In genomic region chr17:13735444-13735843, GRCh38 we compare ENCODE assay signal across 23 cellular contexts.
DNase-seq lines count a peak whose midpoint lies in the region; ATAC-seq, FAIRE-seq and TF ChIP-seq lines count a peak whose summit lies in the region.
"Had no signal": no experiment of that assay in that cellular context is flagged by ENCODE, and none has a peak within 500 bp of the region (broad histone marks: within the 10 kb centered on the region; RNA-seq: fewer than 3 reads in every experiment).

No MANE protein-coding gene starts in this region.

- TF ChIP-seq CTCF in foreskin fibroblast (IDR thresholded peaks at IDR 0.05; ENCODE audit: low read depth, low read length) = peak; percentile 25

- no peak for ATAC-seq in activated T-cell treated with anti-CD3 and anti-CD28 coated beads, Interleukin-2, amount 50 U/mL, for 72 hours (replicated peaks in 1 of 2)
- no peak for ATAC-seq in GM21717 (IDR thresholded peaks at IDR 0.05; ENCODE audit: unreplicated experiment)
- ATAC-seq: CD8-positive, alpha-beta T cell; esophagus mucosa; left colon; Right ventricle myocardium inferior had no signal

- H3K27ac Mint-ChIP-seq in activated T-cell treated with anti-CD3 and anti-CD28 coated beads, Interleukin-2, amount 50 U/mL, for 72 hours = peak overlapping the region; percentile 56
- H3K27ac Mint-ChIP-seq: activated naive CD4-positive, alpha-beta T cell treated with anti-CD3 and anti-CD28 coated beads for 36 hours; CD8-positive, alpha-beta T cell had no signal

- H3K4me3 ChIP-seq in foreskin fibroblast (ENCODE audit: low read depth in 1 of 2, low read length in 2 of 2) = no peak overlapping the region
- H3K4me3 ChIP-seq: dorsolateral prefrontal cortex, skin epidermis, tibial artery had no signal

- in situ Hi-C loops in SK-MEL-5 (cut with HindIII; ENCODE audit: low pct_unique_long_range_greater_than_20kb, low sequenced_read_pairs) = no loop called here

- H3K27me3 Mint-ChIP-seq in activated T-cell treated with anti-CD3 and anti-CD28 coated beads, Interleukin-2, amount 50 U/mL, for 72 hours (ENCODE audit: low read depth) = no peaks in the 10 kb centered on the region

- H3K4me1 Mint-ChIP-seq in activated T-cell treated with anti-CD3 and anti-CD28 coated beads, Interleukin-2, amount 50 U/mL, for 72 hours (ENCODE audit: low read depth) = no peaks in the 10 kb centered on the region

- H3K36me3 Mint-ChIP-seq in activated T-cell treated with anti-CD3 and anti-CD28 coated beads, Interleukin-2, amount 50 U/mL, for 72 hours (ENCODE audit: insufficient read depth in 2 of 2) = peaks cover 0 to 1% of the 10 kb centered on the region in 2 donors
- H3K36me3 Mint-ChIP-seq: CD8-positive, alpha-beta T cell had no signal

- peaks cover 0 to 3% of the 10 kb centered on the region in 2 donors for H3K9me3 Mint-ChIP-seq in activated T-cell treated with anti-CD3 and anti-CD28 coated beads, Interleukin-2, amount 50 U/mL, for 72 hours
- H3K9me3 Mint-ChIP-seq: CD8-positive, alpha-beta T cell had no signal

- DNase-seq in activated T-cell treated with anti-CD3 and anti-CD28 coated beads, Interleukin-2, amount 50 U/mL, for 72 hours = no peak
- DNase-seq in activated T-cell treated with anti-CD3 and anti-CD28 coated beads for 4 hours (no peak), SK-MEL-5 (ENCODE audit: low read depth, low spot score) (peak; percentile 26), foreskin fibroblast (peak; percentile 62 to 71), urothelium cell line (ENCODE audit: low spot score) (peak; percentile 8), NCI-H2227 treated with DMSO at 0.1 percent for 48 hours (lab: John Stamatoyannopoulos, UW) (no peak), NCI-H2171 treated with DMSO at 0.1 percent for 48 hours (lab: John Stamatoyannopoulos, UW) (no peak)
- DNase-seq: activated CD8-positive, alpha-beta memory T cell treated with anti-CD3 and anti-CD28 coated beads, Interleukin-2, amount 50 U/mL, for 4 hours; activated naive CD4-positive, alpha-beta T cell treated with anti-CD3 and anti-CD28 coated beads for 36 hours; CD8-positive, alpha-beta T cell; dorsolateral prefrontal cortex; hippocampal formation; Kasumi-1; left colon; NCI-H1105 treated with DMSO at 0.1 percent for 48 hours; NCI-H2171; T-helper 9 cell; tibial artery had no signal

- H3K4me3 Mint-ChIP-seq in activated T-cell treated with anti-CD3 and anti-CD28 coated beads, Interleukin-2, amount 50 U/mL, for 72 hours = no peak overlapping the region
- H3K4me3 Mint-ChIP-seq: activated naive CD4-positive, alpha-beta T cell treated with anti-CD3 and anti-CD28 coated beads for 36 hours; CD8-positive, alpha-beta T cell had no signal

- no peak for FAIRE-seq in urothelium cell line (lab: Jason Lieb, UNC)
- FAIRE-seq: A204.1 had no signal

Comparison
In these comparisons a context has a peak if more than half of its experiments do, and no peak if none do; other contexts are left out.
1. DNase-seq: peak in SK-MEL-5 (single experiment), foreskin fibroblast (2 of 2) and urothelium cell line (single experiment); none in activated T-cell treated with anti-CD3 and anti-CD28 coated beads, Interleukin-2, amount 50 U/mL, for 72 hours (0 of 2), activated T-cell treated with anti-CD3 and anti-CD28 coated beads for 4 hours (single experiment), NCI-H2227 treated with DMSO at 0.1 percent for 48 hours (single experiment) and NCI-H2171 treated with DMSO at 0.1 percent for 48 hours (single experiment).